Comparison of ENCODE assay signal across 26 cellular contexts in genomic region chr16:29321000-29321393, GRCh38.
"Had no signal": no experiment of that assay in that cellular context is flagged by ENCODE, and none has a peak within 500 bp of the region (broad histone marks: within the 10 kb centered on the region; RNA-seq: fewer than 3 reads in every experiment).

No MANE protein-coding gene starts in this region.

- H3K4me3 ChIP-seq: esophagus muscularis mucosa, heart left ventricle, left lung, lung, spleen, tibial nerve had no signal

- ATAC-seq: effector memory CD8-positive, alpha-beta T cell; foreskin keratinocyte; left lung had no signal

- H3K27me3 ChIP-seq: brain microvascular endothelial cell, esophagus muscularis mucosa, heart left ventricle, left lung, spleen, tibial nerve had no signal

- H3K4me3 Mint-ChIP-seq: activated CD4-positive, alpha-beta memory T cell treated with anti-CD3 and anti-CD28 coated beads for 36 hours; activated CD4-positive, alpha-beta T cell treated with anti-CD3 and anti-CD28 coated beads, Interleukin-2, amount 10 ng/mL, durations not matched to agents 24 days and 14 days; activated T-cell treated with anti-CD3 and anti-CD28 coated beads, Interleukin-2, amount 50 U/mL, for 24 hours; effector memory CD8-positive, alpha-beta T cell; nephron progenitor cell; T-helper 1 cell treated with Interleukin-12 subunit alpha and Interleukin-12 subunit beta and Interleukin-4 antibody, amounts not matched to agents 30 μg/mL and 1 μg/mL, for 36 hours had no signal

- H3K9me3 ChIP-seq: esophagus muscularis mucosa, heart left ventricle, left lung, spleen, tibial nerve had no signal

- H3K27me3 Mint-ChIP-seq: activated CD4-positive, alpha-beta memory T cell treated with anti-CD3 and anti-CD28 coated beads for 36 hours; activated CD4-positive, alpha-beta T cell treated with anti-CD3 and anti-CD28 coated beads, Interleukin-2, amount 10 ng/mL, durations not matched to agents 24 days and 14 days; activated T-cell treated with anti-CD3 and anti-CD28 coated beads, Interleukin-2, amount 50 U/mL, for 24 hours; effector memory CD8-positive, alpha-beta T cell had no signal

- DNase-seq: activated CD4-positive, alpha-beta memory T cell treated with anti-CD3 and anti-CD28 coated beads for 36 hours; activated CD4-positive, alpha-beta T cell treated with anti-CD3 and anti-CD28 coated beads, Interleukin-2, amount 10 ng/mL, durations not matched to agents 24 days and 14 days; activated CD8-positive, alpha-beta memory T cell treated with anti-CD3 and anti-CD28 coated beads, Interleukin-2, amount 50 U/mL, for 48 hours; activated gamma-delta T cell treated with Interleukin-2 at 50 U/mL for 16 hours; activated naive CD4-positive, alpha-beta T cell treated with anti-CD3 and anti-CD28 coated beads, Interleukin-2, amount 50 U/mL, for 16 hours; activated T-cell treated with anti-CD3 and anti-CD28 coated beads, Interleukin-2, amount 50 U/mL, for 24 hours; amniotic stem cell; brain microvascular endothelial cell; caudate nucleus; cortex of kidney; effector memory CD8-positive, alpha-beta T cell; foreskin keratinocyte; heart left ventricle; kidney glomerular epithelial cell; nephron progenitor cell; occipital lobe; right cardiac atrium; spleen; stimulated activated naive CD4-positive, alpha-beta T cell treated with Interleukin-2 at 50 U/mL for 16 hours; T-helper 9 cell had no signal

- H3K27ac Mint-ChIP-seq: activated CD4-positive, alpha-beta memory T cell treated with anti-CD3 and anti-CD28 coated beads for 36 hours; activated CD4-positive, alpha-beta T cell treated with anti-CD3 and anti-CD28 coated beads, Interleukin-2, amount 10 ng/mL, durations not matched to agents 24 days and 14 days; activated T-cell treated with anti-CD3 and anti-CD28 coated beads, Interleukin-2, amount 50 U/mL, for 24 hours; effector memory CD8-positive, alpha-beta T cell; nephron progenitor cell; T-helper 1 cell treated with Interleukin-12 subunit alpha and Interleukin-12 subunit beta and Interleukin-4 antibody, amounts not matched to agents 30 μg/mL and 1 μg/mL, for 36 hours had no signal

- H3K9me3 Mint-ChIP-seq: activated CD4-positive, alpha-beta memory T cell treated with anti-CD3 and anti-CD28 coated beads for 36 hours; activated CD4-positive, alpha-beta T cell treated with anti-CD3 and anti-CD28 coated beads, Interleukin-2, amount 10 ng/mL, durations not matched to agents 24 days and 14 days; activated T-cell treated with anti-CD3 and anti-CD28 coated beads, Interleukin-2, amount 50 U/mL, for 24 hours; effector memory CD8-positive, alpha-beta T cell; nephron progenitor cell; T-helper 1 cell treated with Interleukin-12 subunit alpha and Interleukin-12 subunit beta and Interleukin-4 antibody, amounts not matched to agents 30 μg/mL and 1 μg/mL, for 36 hours had no signal

- H3K36me3 Mint-ChIP-seq: activated CD4-positive, alpha-beta memory T cell treated with anti-CD3 and anti-CD28 coated beads for 36 hours had no signal

- H3K36me3 ChIP-seq: brain microvascular endothelial cell, left lung, tibial nerve had no signal

- H3K27ac ChIP-seq: brain microvascular endothelial cell, foreskin keratinocyte, left lung, spleen, VCaP had no signal
